In genomic region chr4:112895785-112896184, GRCh38 we compare ENCODE assay signal across 9 cellular contexts.
DNase-seq lines count a peak whose midpoint lies in the region; ATAC-seq and TF ChIP-seq lines count a peak whose summit lies in the region.
"Had no signal": no experiment of that assay in that cellular context is flagged by ENCODE, and none has a peak within 500 bp of the region (broad histone marks: within the 10 kb centered on the region; RNA-seq: fewer than 3 reads in every experiment).

No MANE protein-coding gene starts in this region.

- no peaks in the 10 kb centered on the region for H3K9me3 Mint-ChIP-seq in naive thymus-derived CD8-positive, alpha-beta T cell

- no peaks in the 10 kb centered on the region for H3K4me1 Mint-ChIP-seq in naive thymus-derived CD8-positive, alpha-beta T cell

- no peak overlapping the region for H3K27ac Mint-ChIP-seq in naive thymus-derived CD8-positive, alpha-beta T cell

- no peak overlapping the region for H3K4me3 ChIP-seq in fibroblast of the aortic adventitia (ENCODE audit: low read depth, low read length)
- H3K4me3 ChIP-seq in coronary artery = no peak overlapping the region

- no peak overlapping the region for H3K4me3 Mint-ChIP-seq in naive thymus-derived CD8-positive, alpha-beta T cell

- ATAC-seq in GM19351 (IDR thresholded peaks at IDR 0.05; ENCODE audit: unreplicated experiment) (peak; percentile 74), HG03520 (IDR thresholded peaks at IDR 0.05; ENCODE audit: unreplicated experiment) (peak; percentile 61)
- no peak for ATAC-seq in naive thymus-derived CD8-positive, alpha-beta T cell

- POLR2A ChIA-PET in naive thymus-derived CD8-positive, alpha-beta T cell (lab: Charles Lee) = no interaction called here

- TF ChIP-seq CTCF in fibroblast of the aortic adventitia (IDR thresholded peaks at IDR 0.05; ENCODE audit: insufficient read depth, low read length) (no peak), coronary artery (IDR thresholded peaks at IDR 0.05) (no peak)

- no peaks in the 10 kb centered on the region for H3K36me3 Mint-ChIP-seq in naive thymus-derived CD8-positive, alpha-beta T cell

- peaks cover 5 to 23% (median 8%) of the 10 kb centered on the region in 5 donors for H3K27me3 Mint-ChIP-seq in naive thymus-derived CD8-positive, alpha-beta T cell

- peak overlapping the region in 1 of 2 donors; percentile 24 for H3K27ac ChIP-seq in coronary artery

- DNase-seq in fibroblast of the aortic adventitia (ENCODE audit: low read depth) (peak; percentile 11), renal cortical epithelial cell (ENCODE audit: low read depth) (peak; percentile 87), coronary artery (ENCODE audit: low spot score) (no peak)
- no peak for DNase-seq in activated CD4-positive, CD25-positive, alpha-beta regulatory T cell treated with anti-CD3 and anti-CD28 coated beads, Interleukin-2, amount 50 U/mL, for 72 hours
- no peak for DNase-seq in activated CD8-positive, alpha-beta memory T cell treated with anti-CD3 and anti-CD28 coated beads for 24 hours
- DNase-seq in naive thymus-derived CD8-positive, alpha-beta T cell = no peak
- DNase-seq: IMR-90 had no signal

Comparison
In these comparisons a context has a peak if more than half of its experiments do, and no peak if none do; other contexts are left out.
1. ATAC-seq: peak in GM19351 (single experiment) and HG03520 (single experiment); none in naive thymus-derived CD8-positive, alpha-beta T cell (0 of 2).
2. DNase-seq: peak in fibroblast of the aortic adventitia (single experiment) and renal cortical epithelial cell (single experiment); none in activated CD4-positive, CD25-positive, alpha-beta regulatory T cell treated with anti-CD3 and anti-CD28 coated beads, Interleukin-2, amount 50 U/mL, for 72 hours (single experiment), activated CD8-positive, alpha-beta memory T cell treated with anti-CD3 and anti-CD28 coated beads for 24 hours (single experiment), naive thymus-derived CD8-positive, alpha-beta T cell (0 of 10) and coronary artery (single experiment).